ENCODE assay signal across 9 cellular contexts in genomic region chr7:28931565-28931964, GRCh38. TPM values are rescaled to one million over a fixed set of nuclear protein-coding genes. Genes with fewer than 3 reads are reported as not detected.
"Had no signal": no experiment of that assay in that cellular context is flagged by ENCODE, and none has a peak within 500 bp of the region (broad histone marks: within the 10 kb centered on the region; RNA-seq: fewer than 3 reads in every experiment).

No MANE protein-coding gene starts in this region.

- ATAC-seq: GM12878 had no signal

- FAIRE-seq: G401.6, GM12878, GM12891, GM12892, GM18507, GM19239 had no signal

- H3K4me3 ChIP-seq: GM12878 had no signal

- DNase-seq: GDM1, GF-D8 had no signal

RNA-seq across cellular contexts. Expression of gene TRIL, which starts 26.6 kb away (rescaled TPM):
- total RNA-seq: G401, GM12878 had no signal
- polyA plus RNA-seq: GM12878 had no signal
